Comparison of ENCODE assay signal across 25 cellular contexts in genomic region chr10:77905086-77905735, GRCh38. TPM values are rescaled to one million over a fixed set of nuclear protein-coding genes. Genes with fewer than 3 reads are reported as not detected.
A peak's percentile ranks its signal among the peaks of the same experiment; 100 is the strongest.
DNase-seq lines count a peak whose midpoint lies in the region; FAIRE-seq and TF ChIP-seq lines count a peak whose summit lies in the region.
"Had no signal": no experiment of that assay in that cellular context is flagged by ENCODE, and none has a peak within 500 bp of the region (broad histone marks: within the 10 kb centered on the region; RNA-seq: fewer than 3 reads in every experiment).

No MANE protein-coding gene starts in this region.

- H3K27ac Mint-ChIP-seq in HFFc6 = peak overlapping the region; percentile 4
- H3K27ac Mint-ChIP-seq: activated naive CD8-positive, alpha-beta T cell; activated T-helper 2 cell treated with anti-CD3 and anti-CD28 coated beads, Interferon-gamma antibody, Interleukin-2, Interleukin-4, amounts not matched to agents 10 μg/mL and 5 μg/mL and 100 μg/mL, durations not matched to agents 14 hours and 24 hours and 36 hours had no signal

- peaks cover 49% of the 10 kb centered on the region for H3K4me1 Mint-ChIP-seq in HFFc6 (ENCODE audit: low read depth)

- H3F3A ChIP-seq in MM.1S (ENCODE audit: insufficient read depth, low read length) = no peaks in the 10 kb centered on the region

- H3K4me3 ChIP-seq in H1 (ENCODE audit: extremely low read depth in 1 of 4, insufficient read depth in 2 of 4, low read depth in 3 of 4, low read length in 4 of 4) (no peak overlapping the region), MM.1S (ENCODE audit: low read length) (no peak overlapping the region)
- H3K4me3 ChIP-seq: BLaER1 treated with 17β-estradiol and CSF1 and Interleukin-3, amounts not matched to agents 10 nM and 100 nM; left ventricle myocardium inferior; sigmoid colon had no signal

- no peak overlapping the region for H2BK5ac ChIP-seq in H1 (ENCODE audit: low read depth, low read length)

- no peak for TF ChIP-seq RAD21 in H1 (IDR thresholded peaks at IDR 0.05 in 1 of 2, conservative IDR thresholded peaks at IDR 0.05 in 1 of 2; ENCODE audit: low read depth in 2 of 2, low read length in 2 of 2)

- no peak overlapping the region; the same call in 1 of the 2 replicates for H2BK12ac ChIP-seq in H1 (ENCODE audit: low read depth, low read length)

- H3K9me2 ChIP-seq in MM.1S (replicated peaks; ENCODE audit: insufficient read depth, low read length) = no peaks in the 10 kb centered on the region

- no peak for FAIRE-seq in H1 (lab: Jason Lieb, UNC)
- FAIRE-seq: GM18507, RCC 7860 had no signal

- peaks cover 22% of the 10 kb centered on the region for H3K79me1 ChIP-seq in H1 (ENCODE audit: low read depth, low read length)

- peak overlapping the region; percentile 13; the same call in 1 of the 2 replicates for H3K18ac ChIP-seq in H1 (ENCODE audit: extremely low read depth, low read length)

- H3K23me2 ChIP-seq in H1 (ENCODE audit: low read depth, low read length) = no peaks in the 10 kb centered on the region

- H3K14ac ChIP-seq in H1 (ENCODE audit: insufficient read length) = no peak overlapping the region

- peaks cover 2% of the 10 kb centered on the region; the same call in 1 of the 2 replicates for H3K27me3 Mint-ChIP-seq in HFFc6 (ENCODE audit: insufficient read depth)
- H3K27me3 Mint-ChIP-seq: natural killer cell treated with Interleukin-12 subunit alpha and Interleukin-12 subunit beta and Interleukin-15 and Interleukin-18, amount 100 ng/mL, for 72 hours had no signal

- H4K91ac ChIP-seq in H1 (replicated peaks; ENCODE audit: insufficient read length, low read length) = no peak overlapping the region

- no peak overlapping the region for H3K4me2 ChIP-seq in H1 (ENCODE audit: insufficient read depth in 1 of 2, low read depth in 2 of 2, low read length in 2 of 2)
- no peak overlapping the region for H3K4me2 ChIP-seq in MM.1S (ENCODE audit: low read depth, low read length)
- H3K4me2 ChIP-seq: BLaER1 treated with 17β-estradiol and CSF1 and Interleukin-3, amounts not matched to agents 10 nM and 100 nM; KMS-11 had no signal

- H2BK15ac ChIP-seq in H1 (ENCODE audit: low read length) = no peak overlapping the region

- TF ChIP-seq CTCF in HFFc6 (IDR thresholded peaks at IDR 0.05) = no peak
- TF ChIP-seq CTCF in H1 (IDR thresholded peaks at IDR 0.05; ENCODE audit: control extremely low read depth in 1 of 3, insufficient read depth in 1 of 3, low read depth in 1 of 3, low read length in 3 of 3) = no peak
- no peak for TF ChIP-seq CTCF in MM.1S (IDR thresholded peaks at IDR 0.05; ENCODE audit: low read length)

- H3K23ac ChIP-seq in H1 (ENCODE audit: insufficient read length) = no peak overlapping the region

- H3K36me3 ChIP-seq in H1 (ENCODE audit: control insufficient read depth in 2 of 4, insufficient read depth in 4 of 4, low read length in 3 of 4) = no peaks in the 10 kb centered on the region
- H3K36me3 ChIP-seq in MM.1S (replicated peaks; ENCODE audit: insufficient read depth, low read length) = no peaks in the 10 kb centered on the region
- H3K36me3 ChIP-seq: BLaER1 treated with 17β-estradiol and CSF1 and Interleukin-3, amounts not matched to agents 10 nM and 100 nM; left ventricle myocardium inferior; sigmoid colon had no signal

- H3K4me3 Mint-ChIP-seq in HFFc6 = no peak overlapping the region
- H3K4me3 Mint-ChIP-seq: activated naive CD8-positive, alpha-beta T cell; natural killer cell treated with Interleukin-12 subunit alpha and Interleukin-12 subunit beta and Interleukin-15 and Interleukin-18, amount 100 ng/mL, for 72 hours had no signal

- no peak overlapping the region for H4K8ac ChIP-seq in H1 (ENCODE audit: extremely low read depth, insufficient read depth, low read length)

- H3K4me1 ChIP-seq in H1 (replicated peaks in 1 of 4; ENCODE audit: control insufficient read depth in 3 of 4, insufficient read depth in 4 of 4, low read length in 3 of 4) (peaks cover 0 to 6% (median 2%) of the 10 kb centered on the region in 4 experiments; a peak in 4 of 7 replicates), MM.1S (ENCODE audit: low read length) (no peaks in the 10 kb centered on the region)

- no peak overlapping the region for H2AK5ac ChIP-seq in H1 (ENCODE audit: low read depth, low read length)

- H3K4ac ChIP-seq in H1 (replicated peaks; ENCODE audit: insufficient read length, low read depth, low read length) = no peak overlapping the region

- H4K5ac ChIP-seq in H1 (ENCODE audit: insufficient read length, low read depth, low read length) = no peak overlapping the region

- H3K56ac ChIP-seq in H1 (replicated peaks; ENCODE audit: insufficient read length, low read depth, low read length) = no peak overlapping the region

- no peak overlapping the region for H2BK120ac ChIP-seq in H1 (replicated peaks; ENCODE audit: low read depth, low read length)

- CTCF ChIA-PET in H1 (lab: Charles Lee; ENCODE audit: partially characterized antibody) = interaction anchor here (0.8 to 5.2 kb wide), 8 partner anchors 9 to 69 kb away, joined by 3 to 47 read pairs (median 4); no protein-coding TSS in a partner anchor

- TF ChIP-seq EP300 in H1 (IDR thresholded peaks at IDR 0.05; ENCODE audit: borderline replicate concordance in 1 of 2, low read depth in 2 of 2, low read length in 2 of 2) = no peak

- H3K9me3 ChIP-seq in H1 (ENCODE audit: insufficient read depth in 2 of 2, low read depth in 1 of 2, low read length in 1 of 2) (no peaks in the 10 kb centered on the region), MM.1S (replicated peaks; ENCODE audit: insufficient read depth, low read length) (no peaks in the 10 kb centered on the region)
- H3K9me3 ChIP-seq: BLaER1 treated with 17β-estradiol and CSF1 and Interleukin-3, amounts not matched to agents 10 nM and 100 nM; left ventricle myocardium inferior; sigmoid colon had no signal

- no peaks in the 10 kb centered on the region for H3K9me3 Mint-ChIP-seq in HFFc6
- H3K9me3 Mint-ChIP-seq: activated T-helper 2 cell treated with anti-CD3 and anti-CD28 coated beads, Interferon-gamma antibody, Interleukin-2, Interleukin-4, amounts not matched to agents 10 μg/mL and 5 μg/mL and 100 μg/mL, durations not matched to agents 14 hours and 24 hours and 36 hours; natural killer cell treated with Interleukin-12 subunit alpha and Interleukin-12 subunit beta and Interleukin-15 and Interleukin-18, amount 100 ng/mL, for 72 hours had no signal

- H2AFZ ChIP-seq in H1 (ENCODE audit: low read length) (no peak overlapping the region), MM.1S (ENCODE audit: low read length) (no peak overlapping the region)
- H2AFZ ChIP-seq: parathyroid adenoma had no signal

- DNase-seq in A172 (ENCODE audit: low spot score) (peak; percentile 40), HFFc6 (no peak), NCI-H510A (lab: John Stamatoyannopoulos, UW) (peak; percentile 86), H1 (ENCODE audit: low read depth in 1 of 2, low spot score in 2 of 2) (no peak), MM.1S (no peak), NCI-H2107 (lab: John Stamatoyannopoulos, UW) (no peak), T-helper 2 cell (no peak)
- no peak for DNase-seq in stimulated activated CD4-positive, alpha-beta T cell treated with anti-CD3 and anti-CD28 coated beads, Interleukin-4, amount 100 ng/mL, for 1 hour
- DNase-seq: activated CD4-positive, alpha-beta T cell treated with anti-CD3 and anti-CD28 coated beads, Interleukin-2, amount 50 U/mL, for 1 hour; activated CD8-positive, alpha-beta memory T cell treated with anti-CD3 and anti-CD28 coated beads, Interleukin-2, amount 50 U/mL, for 4 hours; Calu3; H7; left ventricle myocardium inferior; midbrain; NK-92 treated with Interleukin-12 subunit alpha and Interleukin-12 subunit beta, amount 100 ng/mL, for 24 hours; sigmoid colon had no signal

- H2BK20ac ChIP-seq in H1 (ENCODE audit: low read length) = no peak overlapping the region

- H3K9ac ChIP-seq in H1 (replicated peaks in 1 of 4; ENCODE audit: extremely low read depth in 1 of 4, low read depth in 3 of 4, low read length in 3 of 4) (no peak overlapping the region), MM.1S (ENCODE audit: low read length) (no peak overlapping the region)
- H3K9ac ChIP-seq: BLaER1 treated with 17β-estradiol and CSF1 and Interleukin-3, amounts not matched to agents 10 nM and 100 nM; KMS-11; parathyroid adenoma had no signal

- H3K27ac ChIP-seq in H1 (ENCODE audit: low read depth, low read length) (no peak overlapping the region), MM.1S (ENCODE audit: low read length) (no peak overlapping the region)
- H3K27ac ChIP-seq: BLaER1 treated with 17β-estradiol and CSF1 and Interleukin-3, amounts not matched to agents 10 nM and 100 nM; KMS-11; left ventricle myocardium inferior; sigmoid colon; VCaP had no signal

- TF ChIP-seq POLR2A in H1 (IDR thresholded peaks at IDR 0.05; ENCODE audit: control extremely low read depth in 1 of 2, low read depth in 2 of 2, low read length in 2 of 2) = no peak

- H3K79me2 ChIP-seq in H1 (ENCODE audit: control insufficient read depth in 1 of 2, insufficient read depth in 2 of 2, low read length in 2 of 2) = peaks cover 10 to 82% of the 10 kb centered on the region in 2 experiments
- peaks cover 48% of the 10 kb centered on the region for H3K79me2 ChIP-seq in MM.1S (ENCODE audit: low read length)

- H4K20me1 ChIP-seq in H1 (replicated peaks in 1 of 2; ENCODE audit: control insufficient read depth in 1 of 2, insufficient read depth in 2 of 2, low read length in 2 of 2) = peaks cover 0 to 6% of the 10 kb centered on the region in 2 experiments
- H4K20me1 ChIP-seq in MM.1S (ENCODE audit: insufficient read depth, low read length) = no peaks in the 10 kb centered on the region

- POLR2A ChIA-PET in H1 (lab: Charles Lee; ENCODE audit: partially characterized antibody) = interaction anchor here (0.8 to 1.4 kb wide), 4 partner anchors 11 to 20 kb away, joined by 3 to 4 read pairs (median 3); no protein-coding TSS in a partner anchor

- 90% methylated on average over 7 of the region's 9 CpGs; no CpG with 5 or more reads in 1 of the 2 experiments for WGBS in H1 (ENCODE audit: extremely low coverage in 1 of 2, insufficient coverage in 1 of 2, insufficient read length in 1 of 2, insufficient replicate concordance in 2 of 2, low coverage in 1 of 2, low lambda C conversion rate in 2 of 2, missing lambda C conversion rate in 1 of 2), 2 experiments

- no peaks in the 10 kb centered on the region for H3K27me3 ChIP-seq in H1 (replicated peaks in 1 of 4; ENCODE audit: control insufficient read depth in 3 of 4, extremely low read depth in 1 of 4, insufficient read depth in 3 of 4, low read length in 3 of 4)
- no peaks in the 10 kb centered on the region for H3K27me3 ChIP-seq in MM.1S (replicated peaks; ENCODE audit: insufficient read depth, low read length)
- H3K27me3 ChIP-seq: BLaER1 treated with 17β-estradiol and CSF1 and Interleukin-3, amounts not matched to agents 10 nM and 100 nM; sigmoid colon had no signal

- no peaks in the 10 kb centered on the region; the same call in none of the 2 replicates for H3K36me3 Mint-ChIP-seq in HFFc6 (ENCODE audit: low read depth)
- H3K36me3 Mint-ChIP-seq: activated naive CD8-positive, alpha-beta T cell; natural killer cell treated with Interleukin-12 subunit alpha and Interleukin-12 subunit beta and Interleukin-15 and Interleukin-18, amount 100 ng/mL, for 72 hours had no signal

RNA-seq across cellular contexts. Expression of gene DLG5, which starts 21.3 kb away (rescaled TPM):
- 30.7 and 60.3 TPM in 2 replicates for total RNA-seq in A172 (2014; rRNA removed; shearing (Covaris generic))
- 10 to 100 TPM; 48.2 to 52.9 (median 49.7) TPM for total RNA-seq in HFFc6 (2021; fragmentation: NEBNext Ultra II Directional; extraction: Animal tissue kit (Norgen Biotek cat#: 25700))
- 71.4 and 71.8 TPM in 2 replicates for total RNA-seq in H1 (2021; fragmentation: NEBNext Ultra II Directional; extraction: Animal tissue kit (Norgen Biotek cat#: 25700))
- polyA plus RNA-seq in H1 (2011; rRNA removed) = 15.6 and 31.4 TPM in 2 replicates
- 29.7 TPM for polyA plus RNA-seq in H1 (2011; cell fraction: cytosol; rRNA removed)
- polyA plus RNA-seq in H1 (2011; cell fraction: nucleus; rRNA removed) = 105 TPM
- 37.5 to 47.2 TPM (median 44.9 TPM) in 4 replicates for polyA plus RNA-seq in H1 (2012, experiment 1 of 2)
- 14.3 TPM for polyA plus RNA-seq in H1 (2012, experiment 2 of 2)
- 33.3 TPM for polyA plus RNA-seq in H1 (2013, experiment 1 of 2)
- polyA plus RNA-seq in H1 (2013, experiment 2 of 2) = 32.1 TPM
- polyA minus RNA-seq in H1 (2011; rRNA and poly(A)+ RNA removed) = 36.3 and 52.4 TPM in 2 replicates
- 34.0 TPM for polyA minus RNA-seq in H1 (2011; cell fraction: cytosol; rRNA and poly(A)+ RNA removed)
- 45.7 TPM for polyA minus RNA-seq in H1 (2011; cell fraction: nucleus; rRNA and poly(A)+ RNA removed)

Comparison
In these comparisons a context has a peak if more than half of its experiments do, and no peak if none do; other contexts are left out.
1. DNase-seq: peak in A172 (single experiment) and NCI-H510A (single experiment); none in HFFc6 (single experiment), H1 (0 of 2), MM.1S (single experiment), NCI-H2107 (single experiment), stimulated activated CD4-positive, alpha-beta T cell treated with anti-CD3 and anti-CD28 coated beads, Interleukin-4, amount 100 ng/mL, for 1 hour (single experiment) and T-helper 2 cell (0 of 5).